ENCODE assay signal across 1 cellular context in the genomic region with DNA sequence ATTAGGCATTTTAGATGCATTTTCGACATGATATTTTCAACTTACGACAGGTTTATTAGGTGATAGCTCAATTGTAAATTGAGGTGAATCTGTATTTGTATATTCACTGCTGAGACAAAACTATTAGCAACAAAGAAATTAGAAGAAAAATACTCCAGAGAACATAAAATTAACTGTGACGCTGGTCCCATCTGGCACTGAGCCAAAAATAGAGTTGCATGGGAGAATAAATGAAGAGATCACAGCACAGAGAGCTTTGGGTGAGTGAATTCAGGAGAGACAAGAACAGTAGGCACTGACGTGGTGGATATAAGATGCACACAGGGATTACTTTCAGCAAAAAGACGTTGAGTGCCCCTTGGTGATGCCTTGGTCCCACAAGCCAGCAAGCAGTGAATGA.
TF ChIP-seq lines count a peak whose summit lies in the region.

No MANE protein-coding gene starts in this region.

TF ChIP-seq in K562, 482 proteins besides CTCF, POLR2A, EP300 and RAD21 (continued from another document):
- no peak for TF ChIP-seq ZKSCAN3 (CRISPR knock-in tag; IDR thresholded peaks at IDR 0.05)
- TF ChIP-seq JUND (IDR thresholded peaks at IDR 0.05; ENCODE audit: borderline replicate concordance, low read depth, low read length): no peak
- no peak for TF ChIP-seq JUND (tag; IDR thresholded peaks at IDR 0.05; ENCODE audit: borderline replicate concordance, low read depth, low read length)
- no peak for TF ChIP-seq TAF15 (IDR thresholded peaks at IDR 0.05; ENCODE audit: low read depth, low read length)
- no peak for TF ChIP-seq L3MBTL2 (IDR thresholded peaks at IDR 0.05)
- TF ChIP-seq ZNF445 (CRISPR knock-in tag; IDR thresholded peaks at IDR 0.05; ENCODE audit: low read depth): no peak
- TF ChIP-seq GATAD2B (IDR thresholded peaks at IDR 0.05; ENCODE audit: borderline replicate concordance): no peak
- TF ChIP-seq NFIX (CRISPR knock-in tag; IDR thresholded peaks at IDR 0.05; ENCODE audit: low read depth): peak; percentile 92
TF ChIP-seq in K562: peak in this region for 2.
